In the genomic region with DNA sequence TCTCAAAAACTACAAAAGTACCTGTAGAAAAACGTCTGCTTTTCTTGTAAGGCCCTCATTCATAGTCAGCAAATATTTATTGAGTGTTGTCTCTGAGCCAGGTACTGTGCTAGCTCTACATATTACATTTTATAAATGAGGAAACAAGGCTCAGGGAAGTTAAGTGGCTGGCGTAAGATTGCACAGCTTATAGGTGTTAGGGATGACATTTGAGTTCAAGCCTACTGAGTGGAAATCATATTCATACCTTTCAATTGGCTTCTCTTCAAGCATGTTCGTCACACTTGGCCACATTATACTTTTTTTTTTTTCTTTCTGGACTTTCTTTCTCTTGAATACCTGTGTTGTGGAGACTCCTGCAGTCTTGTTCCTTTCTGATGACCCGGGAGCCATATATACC, we compare ENCODE assay signal across 6 cellular contexts.
"Had no signal": no experiment of that assay in that cellular context is flagged by ENCODE, and none has a peak within 500 bp of the region (broad histone marks: within the 10 kb centered on the region; RNA-seq: fewer than 3 reads in every experiment).

No MANE protein-coding gene starts in this region.

- ATAC-seq: GM23338, HepG2 had no signal

- H3K27ac Mint-ChIP-seq: GM23338, H9, IgD-negative memory B cell had no signal

- H3K9me3 Mint-ChIP-seq: GM23338, H9, IgD-negative memory B cell had no signal

- DNase-seq: H9, HCEC 1CT had no signal

- H2AFZ ChIP-seq: GM23338 had no signal

- H3K27me3 Mint-ChIP-seq: IgD-negative memory B cell had no signal

- H3K4me3 Mint-ChIP-seq: GM23338, H9 had no signal

- H3K27ac ChIP-seq: HL-60 had no signal

- H3K36me3 Mint-ChIP-seq: IgD-negative memory B cell had no signal

- H3K4me3 ChIP-seq: GM23338 had no signal

- H3K4me2 ChIP-seq: GM23338 had no signal
